9 cellular contexts compared by ENCODE assay signal in the genomic region with DNA sequence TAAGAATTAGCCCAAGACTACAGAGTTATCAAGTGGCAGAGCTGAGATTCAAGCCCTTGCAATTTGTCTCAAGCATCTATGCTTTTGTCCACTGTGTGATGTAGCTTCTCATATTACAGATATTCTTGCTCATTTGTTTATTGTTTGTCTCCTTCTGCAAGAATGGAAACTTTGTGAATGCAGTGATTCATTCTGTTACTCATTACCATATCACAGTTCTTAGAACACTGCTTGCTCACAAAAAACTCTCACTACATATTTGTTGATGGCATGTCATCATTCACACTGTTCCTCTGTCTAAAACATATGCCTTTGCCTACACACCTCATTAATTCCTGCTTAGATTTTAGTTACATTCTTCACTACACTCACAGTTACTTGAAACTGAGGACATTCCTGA.
A peak's percentile ranks its signal among the peaks of the same experiment; 100 is the strongest.
DNase-seq lines count a peak whose midpoint lies in the region; ATAC-seq and TF ChIP-seq lines count a peak whose summit lies in the region.
"Had no signal": no experiment of that assay in that cellular context is flagged by ENCODE, and none has a peak within 500 bp of the region (broad histone marks: within the 10 kb centered on the region; RNA-seq: fewer than 3 reads in every experiment).

No MANE protein-coding gene starts in this region.

- no peak overlapping the region for H3K4ac ChIP-seq in mesendoderm (ENCODE audit: low read depth, low read length)

- H3K36me3 ChIP-seq in mesendoderm (ENCODE audit: control insufficient read depth, insufficient read depth, low read length) (no peaks in the 10 kb centered on the region), H7 (replicated peaks; ENCODE audit: control insufficient read depth, insufficient read depth, low read length) (no peaks in the 10 kb centered on the region)
- H3K36me3 ChIP-seq: prostate gland had no signal

- no peak overlapping the region for H2AK5ac ChIP-seq in mesendoderm (ENCODE audit: low read length)

- POLR2A ChIA-PET in RWPE1 (lab: Yijun Ruan, JAX; ENCODE audit: low non-redundant PET) = no interaction called here

- peak; percentile 98 for ATAC-seq in GM18499 (IDR thresholded peaks at IDR 0.05; ENCODE audit: insufficient read depth, unreplicated experiment)
- ATAC-seq in HG02763 (IDR thresholded peaks at IDR 0.05; ENCODE audit: unreplicated experiment) = peak; percentile 86

- no peaks in the 10 kb centered on the region for H3K4me1 ChIP-seq in mesendoderm (ENCODE audit: control insufficient read depth, low read depth, low read length)
- H3K4me1 ChIP-seq: prostate gland had no signal

- H3K4me3 ChIP-seq in mesendoderm (ENCODE audit: low read length) (no peak overlapping the region), H7 (ENCODE audit: insufficient read depth, low read depth, low read length) (no peak overlapping the region)
- H3K4me3 ChIP-seq: prostate gland had no signal

- no peak overlapping the region for H3K23ac ChIP-seq in mesendoderm (ENCODE audit: low read length)

- no peak overlapping the region for H3K27ac ChIP-seq in RWPE1
- no peak overlapping the region for H3K27ac ChIP-seq in mesendoderm (ENCODE audit: low read depth, low read length)
- H3K27ac ChIP-seq: prostate gland had no signal

- no peak overlapping the region for H3K56ac ChIP-seq in mesendoderm (ENCODE audit: low read length)

- no peaks in the 10 kb centered on the region for H3K27me3 ChIP-seq in mesendoderm (ENCODE audit: insufficient read depth, low read length, poor library complexity)
- H3K27me3 ChIP-seq in H7 (ENCODE audit: control insufficient read depth, insufficient read depth, low read length) = no peaks in the 10 kb centered on the region

- H4K8ac ChIP-seq in mesendoderm (ENCODE audit: low read depth, low read length) = no peak overlapping the region

- H4K5ac ChIP-seq in mesendoderm (ENCODE audit: low read length) = no peak overlapping the region

- H3K9ac ChIP-seq in mesendoderm (ENCODE audit: low read length) = no peak overlapping the region

- H2BK120ac ChIP-seq in mesendoderm (ENCODE audit: low read depth, low read length) = no peak overlapping the region

- no peak for TF ChIP-seq CTCF in RWPE1 (conservative IDR thresholded peaks at IDR 0.05; ENCODE audit: low read depth)

- no peak overlapping the region for H3K18ac ChIP-seq in mesendoderm (ENCODE audit: low read length)

- DNase-seq in RWPE1 (ENCODE audit: low spot score) (peak; percentile 45), mesendoderm (peak; percentile 11), islet precursor cell (no peak), H7 (no peak)
- DNase-seq in activated CD8-positive, alpha-beta memory T cell treated with anti-CD3 and anti-CD28 coated beads for 24 hours = no peak
- DNase-seq in central memory CD4-positive, alpha-beta T cell = no peak

- no peak overlapping the region for H3K4me2 ChIP-seq in mesendoderm (ENCODE audit: low read length)

- H2BK15ac ChIP-seq in mesendoderm (replicated peaks; ENCODE audit: low read depth) = no peak overlapping the region

- CTCF ChIA-PET in RWPE1 (lab: Yijun Ruan, JAX) = no interaction called here

- no peaks in the 10 kb centered on the region for H3K79me1 ChIP-seq in mesendoderm (ENCODE audit: low read length)

- H2BK5ac ChIP-seq in mesendoderm (ENCODE audit: low read length) = no peak overlapping the region

- H3K79me2 ChIP-seq in mesendoderm (ENCODE audit: control insufficient read depth, insufficient read depth, low read length) = no peaks in the 10 kb centered on the region

Comparison
In these comparisons a context has a peak if more than half of its experiments do, and no peak if none do; other contexts are left out.
1. DNase-seq: peak in RWPE1 (single experiment) and mesendoderm (single experiment); none in activated CD8-positive, alpha-beta memory T cell treated with anti-CD3 and anti-CD28 coated beads for 24 hours (single experiment), islet precursor cell (single experiment), central memory CD4-positive, alpha-beta T cell (single experiment) and H7 (single experiment).